ENCODE assay signal across 8 cellular contexts in genomic region chr7:150976529-150977381, GRCh38. TPM values are rescaled to one million over a fixed set of nuclear protein-coding genes. Genes with fewer than 3 reads are reported as not detected.
DNase-seq lines count a peak whose midpoint lies in the region; ATAC-seq, FAIRE-seq and TF ChIP-seq lines count a peak whose summit lies in the region.

No MANE protein-coding gene starts in this region.

- peaks cover 7% of the 10 kb centered on the region; the same call in 1 of the 2 replicates for H3K9me3 ChIP-seq in AG04450 (ENCODE audit: control insufficient read depth, insufficient read depth, low read length)

- peaks cover 35% of the 10 kb centered on the region for H3K27me3 Mint-ChIP-seq in activated B cell treated with CpG ODN at 0.5 μM for 24 hours
- H3K27me3 Mint-ChIP-seq in CD14-positive monocyte (ENCODE audit: low read depth in 3 of 3), result peaks cover 79 to 89% (median 80%) of the 10 kb centered on the region in 3 donors

- FAIRE-seq in urothelium cell line (lab: Jason Lieb, UNC), result no peak

- peaks cover 75% of the 10 kb centered on the region for H3K27me3 ChIP-seq in AG04450 (ENCODE audit: control insufficient read depth, insufficient read depth, low read length)

- TF ChIP-seq CTCF in AG04450 (IDR thresholded peaks at IDR 0.05; ENCODE audit: low read depth, low read length) (no peak), activated B cell treated with CpG ODN at 0.5 μM for 24 hours (IDR thresholded peaks at IDR 0.05) (no peak), CD14-positive monocyte (IDR thresholded peaks at IDR 0.05) (no peak)

- H3K4me3 Mint-ChIP-seq in activated B cell treated with CpG ODN at 0.5 μM for 24 hours (peak overlapping the region; percentile 74), CD14-positive monocyte (peak overlapping the region in 1 of 2 donors; percentile 85)

- H3K4me1 Mint-ChIP-seq in activated B cell treated with CpG ODN at 0.5 μM for 24 hours (peaks cover 43% of the 10 kb centered on the region), CD14-positive monocyte (peaks cover 18% of the 10 kb centered on the region)

- H3K4me3 ChIP-seq in AG04450 (ENCODE audit: low read depth, low read length), result peak overlapping the region; percentile 20; the same call in 1 of the 2 replicates

- POLR2A ChIA-PET in AG04450 (lab: Yijun Ruan, JAX) (no interaction called here), activated B cell treated with CpG ODN at 0.5 μM for 24 hours (lab: Charles Lee) (no interaction called here)

- intact Hi-C loops in activated B cell treated with CpG ODN at 0.5 μM for 24 hours (cut with micrococcal nuclease), result loop anchor here (5.0 to 10.0 kb wide), 2 partner anchors 544 to 1262 kb away; a partner anchor contains a TSS
- intact Hi-C loops in CD14-positive monocyte (cut with micrococcal nuclease), result no loop called here

- H3K36me3 Mint-ChIP-seq in activated B cell treated with CpG ODN at 0.5 μM for 24 hours (ENCODE audit: low read depth) (no peaks in the 10 kb centered on the region), CD14-positive monocyte (peaks cover 0 to 7% of the 10 kb centered on the region in 2 donors)

- CTCF ChIA-PET in AG04450 (lab: Charles Lee) (interaction anchor here (0.6 to 1.4 kb wide), 2 partner anchors 8 to 42 kb away, joined by 3 to 13 read pairs; no protein-coding TSS in a partner anchor), activated B cell treated with CpG ODN at 0.5 μM for 24 hours (lab: Charles Lee) (interaction anchor here (1.0 kb wide), 1 partner anchor 10 kb away, joined by 3 read pairs; no protein-coding TSS in a partner anchor)

- H3K27ac ChIP-seq in AG04450 (ENCODE audit: low read depth, low read length), result no peak overlapping the region

- no peak for ATAC-seq in activated B cell treated with CpG ODN at 0.5 μM for 24 hours (ENCODE audit: low read depth)

- DNase-seq in AG04450 (ENCODE audit: low read depth, low spot score) (no peak), ELF-1 (ENCODE audit: low read depth, low spot score) (peak; percentile 63), activated B cell treated with CpG ODN at 0.5 μM for 24 hours (no peak), left kidney (ENCODE audit: low read depth, low spot score) (peak; percentile 91), CD14-positive monocyte (ENCODE audit: low spot score) (no peak), COLO829 (ENCODE audit: low spot score) (no peak), OCI-M2 (lab: John Stamatoyannopoulos, UW; ENCODE audit: unreplicated experiment) (no peak), urothelium cell line (ENCODE audit: low spot score) (no peak)

- no peak overlapping the region for H3K27ac Mint-ChIP-seq in activated B cell treated with CpG ODN at 0.5 μM for 24 hours
- no peak overlapping the region for H3K27ac Mint-ChIP-seq in CD14-positive monocyte

- H3K9me3 Mint-ChIP-seq in activated B cell treated with CpG ODN at 0.5 μM for 24 hours, result no peaks in the 10 kb centered on the region
- peaks cover 0 to 23% (median 8%) of the 10 kb centered on the region in 7 donors for H3K9me3 Mint-ChIP-seq in CD14-positive monocyte

RNA-seq across cellular contexts. Expression of gene KCNH2, which starts 1.4 kb away (rescaled TPM):
- polyA plus RNA-seq in AG04450 (2011; rRNA removed), result 1.3 and 2.0 TPM in 2 replicates
- polyA minus RNA-seq in AG04450 (2011; rRNA and poly(A)+ RNA removed), result 1.6 and 1.7 TPM in 2 replicates
- 0.12 and 0.29 TPM in 2 replicates for total RNA-seq in activated B cell treated with CpG ODN at 0.5 μM for 24 hours
- not detected for polyA plus RNA-seq in CD14-positive monocyte

RNA-seq across cellular contexts. Expression of gene NOS3, which starts 14.1 kb away (rescaled TPM):
- polyA plus RNA-seq in AG04450 (2011; rRNA removed), result 0.60 and 1.5 TPM in 2 replicates
- 0.17 and 0.32 TPM in 2 replicates for polyA minus RNA-seq in AG04450 (2011; rRNA and poly(A)+ RNA removed)
- 0.10 and 0.22 TPM in 2 replicates for total RNA-seq in activated B cell treated with CpG ODN at 0.5 μM for 24 hours
- polyA plus RNA-seq in CD14-positive monocyte, result under 1 TPM; 0.26 to 0.72 TPM

RNA-seq across cellular contexts. Expression of gene ATG9B, which starts 47.5 kb away (rescaled TPM):
- polyA plus RNA-seq in AG04450 (2011; rRNA removed) (0.02 and 0.06 TPM in 2 replicates), CD14-positive monocyte (under 1 TPM in 1 of 2 donors, not detected in 1; 0.30 TPM)
- not detected in 2 replicates for polyA minus RNA-seq in AG04450 (2011; rRNA and poly(A)+ RNA removed)
- 1.8 and 2.3 TPM in 2 replicates for total RNA-seq in activated B cell treated with CpG ODN at 0.5 μM for 24 hours

RNA-seq across cellular contexts. Expression of gene ABCB8, which starts 51.5 kb away (rescaled TPM):
- polyA plus RNA-seq in AG04450 (2011; rRNA removed), result 10.7 and 13.7 TPM in 2 replicates
- polyA minus RNA-seq in AG04450 (2011; rRNA and poly(A)+ RNA removed), result 20.3 and 25.0 TPM in 2 replicates
- total RNA-seq in activated B cell treated with CpG ODN at 0.5 μM for 24 hours, result 38.9 and 46.5 TPM in 2 replicates
- polyA plus RNA-seq in CD14-positive monocyte, result 1 to 10 TPM; 9.3 to 9.5 TPM

Comparison
In these comparisons a context has a peak if more than half of its experiments do, and no peak if none do; other contexts are left out.
1. DNase-seq: peak in ELF-1 (single experiment) and left kidney (single experiment); none in AG04450 (single experiment), activated B cell treated with CpG ODN at 0.5 μM for 24 hours (single experiment), CD14-positive monocyte (single experiment), COLO829 (single experiment), OCI-M2 (single experiment) and urothelium cell line (single experiment).